Comparison of ENCODE assay signal across 26 cellular contexts in genomic region chr20:40054311-40054710, GRCh38.
"Had no signal": no experiment of that assay in that cellular context is flagged by ENCODE, and none has a peak within 500 bp of the region (broad histone marks: within the 10 kb centered on the region; RNA-seq: fewer than 3 reads in every experiment).

No MANE protein-coding gene starts in this region.

- FAIRE-seq: endometrium, islet of Langerhans, keratinocyte had no signal

- H3K4me3 ChIP-seq: colonic mucosa, esophagus squamous epithelium, gastrocnemius medialis, heart right ventricle, left lung, lower lobe of right lung, mucosa of descending colon had no signal

- H3K27ac ChIP-seq: colonic mucosa, epithelial cell of prostate, esophagus squamous epithelium, gastrocnemius medialis, heart right ventricle, left lung, lower lobe of right lung had no signal

- H3K27me3 ChIP-seq: colonic mucosa, esophagus squamous epithelium, gastrocnemius medialis, left lung had no signal

- ATAC-seq: effector memory CD8-positive, alpha-beta T cell; esophagus mucosa; gastrocnemius medialis; heart right ventricle; left cardiac atrium; left lung; left ventricle myocardium superior; lower lobe of right lung; mucosa of descending colon had no signal

- H3K4me1 ChIP-seq: colonic mucosa, esophagus squamous epithelium, gastrocnemius medialis, heart right ventricle, left lung, lower lobe of right lung had no signal

- H3K9me3 ChIP-seq: colonic mucosa, esophagus squamous epithelium, gastrocnemius medialis, heart right ventricle, left lung, lower lobe of right lung, mucosa of descending colon had no signal

- H3K36me3 ChIP-seq: colonic mucosa, esophagus squamous epithelium, gastrocnemius medialis, heart right ventricle, left lung, lower lobe of right lung had no signal

- DNase-seq: colonic mucosa; cortex of kidney; effector CD8-positive, alpha-beta T cell; effector memory CD8-positive, alpha-beta T cell; endodermal cell; erythroblast; esophagus squamous epithelium; foreskin fibroblast; foreskin melanocyte; gastrocnemius medialis; glutamatergic neuron; head of caudate nucleus; heart right ventricle; hippocampal formation; left cardiac atrium; left lung; left ventricle myocardium superior; lower lobe of right lung; mesenchymal stem cell; mucosa of descending colon; naive B cell had no signal
